In genomic region chr19:47226426-47227346, GRCh38 we compare ENCODE assay signal across 1 cellular context.
TF ChIP-seq lines count a peak whose summit lies in the region.

No MANE protein-coding gene starts in this region.

TF ChIP-seq in HepG2, 621 proteins besides CTCF, POLR2A, EP300 and RAD21 (continued from another document and continues in another):
- no peak for TF ChIP-seq GTF3A (CRISPR knock-in tag; conservative IDR thresholded peaks at IDR 0.05)
- no peak for TF ChIP-seq FOXO1 (CRISPR knock-in tag; IDR thresholded peaks at IDR 0.05)
- no peak for TF ChIP-seq ZNF775 (CRISPR knock-in tag; IDR thresholded peaks at IDR 0.05; ENCODE audit: borderline replicate concordance)
- no peak for TF ChIP-seq ZNF564 (CRISPR knock-in tag; IDR thresholded peaks at IDR 0.05)
- TF ChIP-seq, protein P1, sequence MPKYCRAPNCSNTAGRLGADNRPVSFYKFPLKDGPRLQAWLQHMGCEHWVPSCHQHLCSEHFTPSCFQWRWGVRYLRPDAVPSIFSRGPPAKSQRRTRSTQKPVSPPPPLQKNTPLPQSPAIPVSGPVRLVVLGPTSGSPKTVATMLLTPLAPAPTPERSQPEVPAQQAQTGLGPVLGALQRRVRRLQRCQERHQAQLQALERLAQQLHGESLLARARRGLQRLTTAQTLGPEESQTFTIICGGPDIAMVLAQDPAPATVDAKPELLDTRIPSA (CRISPR knock-in tag; IDR thresholded peaks at IDR 0.05; ENCODE audit: borderline replicate concordance), result no peak
- 0 out of 2 replicates have a peak, but pooled peaks have one; percentile 7 for TF ChIP-seq ZNF446 (CRISPR knock-in tag; IDR thresholded peaks at IDR 0.05)
- no peak for TF ChIP-seq NR0B2 (CRISPR knock-in tag; IDR thresholded peaks at IDR 0.05)
- no peak for TF ChIP-seq BRF2 (CRISPR knock-in tag; IDR thresholded peaks at IDR 0.05)
- no peak; the same call in 1 of the 2 replicates for TF ChIP-seq HOXA5 (CRISPR knock-in tag; IDR thresholded peaks at IDR 0.05)
- TF ChIP-seq MXI1 (IDR thresholded peaks at IDR 0.05; ENCODE audit: borderline replicate concordance, low read depth, low read length), result no peak; the same call in 2 of the 3 replicates
- TF ChIP-seq ZNF747 (CRISPR knock-in tag; IDR thresholded peaks at IDR 0.05; ENCODE audit: borderline replicate concordance), result no peak
- peak; percentile 65 for TF ChIP-seq ZMAT3 (CRISPR knock-in tag; conservative IDR thresholded peaks at IDR 0.05)
- no peak for TF ChIP-seq CEBPB (IDR thresholded peaks at IDR 0.05; ENCODE audit: borderline replicate concordance, low read depth, low read length)
- peak; percentile 10; the same call in 1 of the 2 replicates for TF ChIP-seq ZNF224 (CRISPR knock-in tag; IDR thresholded peaks at IDR 0.05)
- TF ChIP-seq, protein P2, sequence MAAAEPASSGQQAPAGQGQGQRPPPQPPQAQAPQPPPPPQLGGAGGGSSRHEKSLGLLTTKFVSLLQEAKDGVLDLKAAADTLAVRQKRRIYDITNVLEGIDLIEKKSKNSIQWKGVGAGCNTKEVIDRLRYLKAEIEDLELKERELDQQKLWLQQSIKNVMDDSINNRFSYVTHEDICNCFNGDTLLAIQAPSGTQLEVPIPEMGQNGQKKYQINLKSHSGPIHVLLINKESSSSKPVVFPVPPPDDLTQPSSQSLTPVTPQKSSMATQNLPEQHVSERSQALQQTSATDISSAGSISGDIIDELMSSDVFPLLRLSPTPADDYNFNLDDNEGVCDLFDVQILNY (CRISPR knock-in tag; conservative IDR thresholded peaks at IDR 0.05), result no peak
- TF ChIP-seq PHF20 (CRISPR knock-in tag; IDR thresholded peaks at IDR 0.05), result no peak; the same call in 1 of the 2 replicates
- no peak for TF ChIP-seq ZZZ3 (CRISPR knock-in tag; IDR thresholded peaks at IDR 0.05; ENCODE audit: borderline replicate concordance)
- no peak for TF ChIP-seq XBP1 (CRISPR knock-in tag; IDR thresholded peaks at IDR 0.05)
- no peak for TF ChIP-seq KMT2A (CRISPR knock-in tag; IDR thresholded peaks at IDR 0.05)
- TF ChIP-seq, protein P3, sequence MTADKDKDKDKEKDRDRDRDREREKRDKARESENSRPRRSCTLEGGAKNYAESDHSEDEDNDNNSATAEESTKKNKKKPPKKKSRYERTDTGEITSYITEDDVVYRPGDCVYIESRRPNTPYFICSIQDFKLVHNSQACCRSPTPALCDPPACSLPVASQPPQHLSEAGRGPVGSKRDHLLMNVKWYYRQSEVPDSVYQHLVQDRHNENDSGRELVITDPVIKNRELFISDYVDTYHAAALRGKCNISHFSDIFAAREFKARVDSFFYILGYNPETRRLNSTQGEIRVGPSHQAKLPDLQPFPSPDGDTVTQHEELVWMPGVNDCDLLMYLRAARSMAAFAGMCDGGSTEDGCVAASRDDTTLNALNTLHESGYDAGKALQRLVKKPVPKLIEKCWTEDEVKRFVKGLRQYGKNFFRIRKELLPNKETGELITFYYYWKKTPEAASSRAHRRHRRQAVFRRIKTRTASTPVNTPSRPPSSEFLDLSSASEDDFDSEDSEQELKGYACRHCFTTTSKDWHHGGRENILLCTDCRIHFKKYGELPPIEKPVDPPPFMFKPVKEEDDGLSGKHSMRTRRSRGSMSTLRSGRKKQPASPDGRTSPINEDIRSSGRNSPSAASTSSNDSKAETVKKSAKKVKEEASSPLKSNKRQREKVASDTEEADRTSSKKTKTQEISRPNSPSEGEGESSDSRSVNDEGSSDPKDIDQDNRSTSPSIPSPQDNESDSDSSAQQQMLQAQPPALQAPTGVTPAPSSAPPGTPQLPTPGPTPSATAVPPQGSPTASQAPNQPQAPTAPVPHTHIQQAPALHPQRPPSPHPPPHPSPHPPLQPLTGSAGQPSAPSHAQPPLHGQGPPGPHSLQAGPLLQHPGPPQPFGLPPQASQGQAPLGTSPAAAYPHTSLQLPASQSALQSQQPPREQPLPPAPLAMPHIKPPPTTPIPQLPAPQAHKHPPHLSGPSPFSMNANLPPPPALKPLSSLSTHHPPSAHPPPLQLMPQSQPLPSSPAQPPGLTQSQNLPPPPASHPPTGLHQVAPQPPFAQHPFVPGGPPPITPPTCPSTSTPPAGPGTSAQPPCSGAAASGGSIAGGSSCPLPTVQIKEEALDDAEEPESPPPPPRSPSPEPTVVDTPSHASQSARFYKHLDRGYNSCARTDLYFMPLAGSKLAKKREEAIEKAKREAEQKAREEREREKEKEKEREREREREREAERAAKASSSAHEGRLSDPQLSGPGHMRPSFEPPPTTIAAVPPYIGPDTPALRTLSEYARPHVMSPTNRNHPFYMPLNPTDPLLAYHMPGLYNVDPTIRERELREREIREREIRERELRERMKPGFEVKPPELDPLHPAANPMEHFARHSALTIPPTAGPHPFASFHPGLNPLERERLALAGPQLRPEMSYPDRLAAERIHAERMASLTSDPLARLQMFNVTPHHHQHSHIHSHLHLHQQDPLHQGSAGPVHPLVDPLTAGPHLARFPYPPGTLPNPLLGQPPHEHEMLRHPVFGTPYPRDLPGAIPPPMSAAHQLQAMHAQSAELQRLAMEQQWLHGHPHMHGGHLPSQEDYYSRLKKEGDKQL (CRISPR knock-in tag; IDR thresholded peaks at IDR 0.05; ENCODE audit: low read depth), result no peak
- no peak; the same call in 1 of the 2 replicates for TF ChIP-seq ZNF572 (CRISPR knock-in tag; IDR thresholded peaks at IDR 0.05)
- TF ChIP-seq MTA1 (CRISPR knock-in tag; IDR thresholded peaks at IDR 0.05; ENCODE audit: borderline replicate concordance), result no peak
- TF ChIP-seq GTF2F1 (IDR thresholded peaks at IDR 0.05; ENCODE audit: low read length), result no peak
- no peak for TF ChIP-seq EZH2 (conservative IDR thresholded peaks at IDR 0.05; ENCODE audit: low read depth, low read length)
- TF ChIP-seq ZKSCAN8 (CRISPR knock-in tag; IDR thresholded peaks at IDR 0.05; ENCODE audit: borderline replicate concordance), result no peak
- TF ChIP-seq, protein P4, sequence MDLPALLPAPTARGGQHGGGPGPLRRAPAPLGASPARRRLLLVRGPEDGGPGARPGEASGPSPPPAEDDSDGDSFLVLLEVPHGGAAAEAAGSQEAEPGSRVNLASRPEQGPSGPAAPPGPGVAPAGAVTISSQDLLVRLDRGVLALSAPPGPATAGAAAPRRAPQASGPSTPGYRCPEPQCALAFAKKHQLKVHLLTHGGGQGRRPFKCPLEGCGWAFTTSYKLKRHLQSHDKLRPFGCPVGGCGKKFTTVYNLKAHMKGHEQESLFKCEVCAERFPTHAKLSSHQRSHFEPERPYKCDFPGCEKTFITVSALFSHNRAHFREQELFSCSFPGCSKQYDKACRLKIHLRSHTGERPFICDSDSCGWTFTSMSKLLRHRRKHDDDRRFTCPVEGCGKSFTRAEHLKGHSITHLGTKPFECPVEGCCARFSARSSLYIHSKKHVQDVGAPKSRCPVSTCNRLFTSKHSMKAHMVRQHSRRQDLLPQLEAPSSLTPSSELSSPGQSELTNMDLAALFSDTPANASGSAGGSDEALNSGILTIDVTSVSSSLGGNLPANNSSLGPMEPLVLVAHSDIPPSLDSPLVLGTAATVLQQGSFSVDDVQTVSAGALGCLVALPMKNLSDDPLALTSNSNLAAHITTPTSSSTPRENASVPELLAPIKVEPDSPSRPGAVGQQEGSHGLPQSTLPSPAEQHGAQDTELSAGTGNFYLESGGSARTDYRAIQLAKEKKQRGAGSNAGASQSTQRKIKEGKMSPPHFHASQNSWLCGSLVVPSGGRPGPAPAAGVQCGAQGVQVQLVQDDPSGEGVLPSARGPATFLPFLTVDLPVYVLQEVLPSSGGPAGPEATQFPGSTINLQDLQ (CRISPR knock-in tag; IDR thresholded peaks at IDR 0.05), result no peak; the same call in 1 of the 2 replicates
- TF ChIP-seq ZNF468 (CRISPR knock-in tag; IDR thresholded peaks at IDR 0.05), result no peak
- no peak for TF ChIP-seq YY1 (IDR thresholded peaks at IDR 0.05; ENCODE audit: insufficient read depth, insufficient replicate concordance, low read depth, low read length)
- no peak for TF ChIP-seq NFRKB (IDR thresholded peaks at IDR 0.05)
- TF ChIP-seq MAFF (IDR thresholded peaks at IDR 0.05; ENCODE audit: low read depth, low read length), result no peak
- peak; percentile 90 for TF ChIP-seq ESRRA (CRISPR knock-in tag; IDR thresholded peaks at IDR 0.05; ENCODE audit: low read depth)
- no peak for TF ChIP-seq HOXD1 (CRISPR knock-in tag; IDR thresholded peaks at IDR 0.05)
- no peak for TF ChIP-seq ARNTL (CRISPR knock-in tag; IDR thresholded peaks at IDR 0.05)
- no peak for TF ChIP-seq ZBTB8A (CRISPR knock-in tag; IDR thresholded peaks at IDR 0.05; ENCODE audit: borderline replicate concordance, low read depth)
- no peak for TF ChIP-seq CENPX (CRISPR knock-in tag; IDR thresholded peaks at IDR 0.05)
- TF ChIP-seq NCOA1 (CRISPR knock-in tag; IDR thresholded peaks at IDR 0.05), result peak; percentile 52; the same call in 1 of the 2 replicates
- TF ChIP-seq CBFB (CRISPR knock-in tag; IDR thresholded peaks at IDR 0.05), result no peak; the same call in 1 of the 2 replicates
- TF ChIP-seq ZBTB21 (CRISPR knock-in tag; IDR thresholded peaks at IDR 0.05), result no peak
- no peak for TF ChIP-seq IRF1 (CRISPR knock-in tag; IDR thresholded peaks at IDR 0.05; ENCODE audit: low read depth)
- no peak for TF ChIP-seq TBL1XR1 (IDR thresholded peaks at IDR 0.05; ENCODE audit: borderline replicate concordance, low read length, partially characterized antibody)
- TF ChIP-seq MXD3 (CRISPR knock-in tag; IDR thresholded peaks at IDR 0.05), result no peak; the same call in 1 of the 2 replicates
- no peak for TF ChIP-seq ZNF256 (CRISPR knock-in tag; conservative IDR thresholded peaks at IDR 0.05)
- no peak; the same call in 1 of the 2 replicates for TF ChIP-seq ZMYM4 (CRISPR knock-in tag; IDR thresholded peaks at IDR 0.05)
- no peak for TF ChIP-seq PPARG (CRISPR knock-in tag; conservative IDR thresholded peaks at IDR 0.05)
- no peak for TF ChIP-seq MTF1 (CRISPR knock-in tag; IDR thresholded peaks at IDR 0.05)
- TF ChIP-seq NFATC3 (CRISPR knock-in tag; IDR thresholded peaks at IDR 0.05), result no peak
- TF ChIP-seq ARID5B (CRISPR knock-in tag; IDR thresholded peaks at IDR 0.05), result no peak
- peak; percentile 31; the same call in 1 of the 2 replicates for TF ChIP-seq POLR2AphosphoS5 (IDR thresholded peaks at IDR 0.05; ENCODE audit: low read depth, low read length)
- TF ChIP-seq, protein P5, sequence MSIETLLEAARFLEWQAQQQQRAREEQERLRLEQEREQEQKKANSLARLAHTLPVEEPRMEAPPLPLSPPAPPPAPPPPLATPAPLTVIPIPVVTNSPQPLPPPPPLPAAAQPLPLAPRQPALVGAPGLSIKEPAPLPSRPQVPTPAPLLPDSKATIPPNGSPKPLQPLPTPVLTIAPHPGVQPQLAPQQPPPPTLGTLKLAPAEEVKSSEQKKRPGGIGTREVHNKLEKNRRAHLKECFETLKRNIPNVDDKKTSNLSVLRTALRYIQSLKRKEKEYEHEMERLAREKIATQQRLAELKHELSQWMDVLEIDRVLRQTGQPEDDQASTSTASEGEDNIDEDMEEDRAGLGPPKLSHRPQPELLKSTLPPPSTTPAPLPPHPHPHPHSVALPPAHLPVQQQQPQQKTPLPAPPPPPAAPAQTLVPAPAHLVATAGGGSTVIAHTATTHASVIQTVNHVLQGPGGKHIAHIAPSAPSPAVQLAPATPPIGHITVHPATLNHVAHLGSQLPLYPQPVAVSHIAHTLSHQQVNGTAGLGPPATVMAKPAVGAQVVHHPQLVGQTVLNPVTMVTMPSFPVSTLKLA (IDR thresholded peaks at IDR 0.05), result no peak
- TF ChIP-seq SCMH1 (CRISPR knock-in tag; IDR thresholded peaks at IDR 0.05; ENCODE audit: borderline replicate concordance), result no peak
- TF ChIP-seq DNMT1 (CRISPR knock-in tag; IDR thresholded peaks at IDR 0.05), result no peak
